Comparison of ENCODE assay signal across 1 cellular context in the genomic region with DNA sequence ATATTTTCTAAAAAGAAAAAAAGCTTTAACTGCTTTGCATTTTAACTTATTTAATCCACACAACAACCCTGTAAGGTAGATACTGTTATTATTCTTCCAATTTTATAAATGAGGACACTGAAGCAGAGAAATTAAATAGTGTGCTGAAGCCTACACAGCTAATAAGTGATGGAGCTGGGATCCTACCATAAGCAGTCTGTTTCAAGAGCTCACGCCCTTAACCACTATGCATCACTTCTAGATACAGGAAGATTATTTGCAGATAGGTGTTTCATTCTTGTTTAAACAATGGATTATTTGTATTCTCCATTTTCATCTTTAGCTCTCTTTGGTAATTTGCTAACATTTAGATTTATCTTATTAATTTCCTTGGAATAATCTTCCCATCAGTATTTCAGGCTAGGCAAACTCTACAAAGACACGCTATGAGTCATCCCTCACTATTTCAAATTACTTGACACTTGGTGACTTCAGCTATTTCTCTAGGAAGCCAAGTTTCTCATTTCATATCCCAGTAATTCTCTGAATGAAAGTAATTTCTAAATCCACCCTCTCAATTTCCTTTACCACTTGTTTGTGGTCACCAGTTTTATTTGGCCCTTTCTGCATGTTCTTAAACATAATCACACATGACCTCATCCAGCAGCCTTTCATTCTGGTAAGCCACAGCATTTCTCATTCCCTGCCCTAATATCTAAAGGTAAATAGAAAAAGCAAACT.
TF ChIP-seq lines count a peak whose summit lies in the region.

No MANE protein-coding gene starts in this region.

TF ChIP-seq in HEK293, 187 proteins besides CTCF, POLR2A, EP300 and RAD21 (continued from another document):
- TF ChIP-seq, protein P1, sequence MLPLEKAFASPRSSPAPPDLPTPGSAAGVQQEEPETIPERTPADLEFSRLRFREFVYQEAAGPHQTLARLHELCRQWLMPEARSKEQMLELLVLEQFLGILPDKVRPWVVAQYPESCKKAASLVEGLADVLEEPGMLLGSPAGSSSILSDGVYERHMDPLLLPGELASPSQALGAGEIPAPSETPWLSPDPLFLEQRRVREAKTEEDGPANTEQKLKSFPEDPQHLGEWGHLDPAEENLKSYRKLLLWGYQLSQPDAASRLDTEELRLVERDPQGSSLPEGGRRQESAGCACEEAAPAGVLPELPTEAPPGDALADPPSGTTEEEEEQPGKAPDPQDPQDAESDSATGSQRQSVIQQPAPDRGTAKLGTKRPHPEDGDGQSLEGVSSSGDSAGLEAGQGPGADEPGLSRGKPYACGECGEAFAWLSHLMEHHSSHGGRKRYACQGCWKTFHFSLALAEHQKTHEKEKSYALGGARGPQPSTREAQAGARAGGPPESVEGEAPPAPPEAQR (tag by site-specific recombination; IDR thresholded peaks at IDR 0.05) = no peak
- no peak for TF ChIP-seq ZNF521 (tag by site-specific recombination; IDR thresholded peaks at IDR 0.05)
- TF ChIP-seq, protein P2, sequence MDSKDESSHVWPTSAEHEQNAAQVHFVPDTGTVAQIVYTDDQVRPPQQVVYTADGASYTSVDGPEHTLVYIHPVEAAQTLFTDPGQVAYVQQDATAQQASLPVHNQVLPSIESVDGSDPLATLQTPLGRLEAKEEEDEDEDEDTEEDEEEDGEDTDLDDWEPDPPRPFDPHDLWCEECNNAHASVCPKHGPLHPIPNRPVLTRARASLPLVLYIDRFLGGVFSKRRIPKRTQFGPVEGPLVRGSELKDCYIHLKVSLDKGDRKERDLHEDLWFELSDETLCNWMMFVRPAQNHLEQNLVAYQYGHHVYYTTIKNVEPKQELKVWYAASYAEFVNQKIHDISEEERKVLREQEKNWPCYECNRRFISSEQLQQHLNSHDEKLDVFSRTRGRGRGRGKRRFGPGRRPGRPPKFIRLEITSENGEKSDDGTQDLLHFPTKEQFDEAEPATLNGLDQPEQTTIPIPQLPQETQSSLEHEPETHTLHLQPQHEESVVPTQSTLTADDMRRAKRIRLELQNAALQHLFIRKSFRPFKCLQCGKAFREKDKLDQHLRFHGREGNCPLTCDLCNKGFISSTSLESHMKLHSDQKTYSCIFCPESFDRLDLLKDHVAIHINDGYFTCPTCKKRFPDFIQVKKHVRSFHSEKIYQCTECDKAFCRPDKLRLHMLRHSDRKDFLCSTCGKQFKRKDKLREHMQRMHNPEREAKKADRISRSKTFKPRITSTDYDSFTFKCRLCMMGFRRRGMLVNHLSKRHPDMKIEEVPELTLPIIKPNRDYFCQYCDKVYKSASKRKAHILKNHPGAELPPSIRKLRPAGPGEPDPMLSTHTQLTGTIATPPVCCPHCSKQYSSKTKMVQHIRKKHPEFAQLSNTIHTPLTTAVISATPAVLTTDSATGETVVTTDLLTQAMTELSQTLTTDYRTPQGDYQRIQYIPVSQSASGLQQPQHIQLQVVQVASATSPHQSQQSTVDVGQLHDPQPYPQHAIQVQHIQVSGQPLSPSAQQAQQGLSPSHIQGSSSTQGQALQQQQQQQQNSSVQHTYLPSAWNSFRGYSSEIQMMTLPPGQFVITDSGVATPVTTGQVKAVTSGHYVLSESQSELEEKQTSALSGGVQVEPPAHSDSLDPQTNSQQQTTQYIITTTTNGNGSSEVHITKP (tag by site-specific recombination; IDR thresholded peaks at IDR 0.05) = peak; percentile 53
- TF ChIP-seq ZNF214 (tag by site-specific recombination; IDR thresholded peaks at IDR 0.05; ENCODE audit: borderline replicate concordance) = no peak
TF ChIP-seq in HEK293: peak in this region for 3.
